Comparison of ENCODE assay signal across 9 cellular contexts in the genomic region with DNA sequence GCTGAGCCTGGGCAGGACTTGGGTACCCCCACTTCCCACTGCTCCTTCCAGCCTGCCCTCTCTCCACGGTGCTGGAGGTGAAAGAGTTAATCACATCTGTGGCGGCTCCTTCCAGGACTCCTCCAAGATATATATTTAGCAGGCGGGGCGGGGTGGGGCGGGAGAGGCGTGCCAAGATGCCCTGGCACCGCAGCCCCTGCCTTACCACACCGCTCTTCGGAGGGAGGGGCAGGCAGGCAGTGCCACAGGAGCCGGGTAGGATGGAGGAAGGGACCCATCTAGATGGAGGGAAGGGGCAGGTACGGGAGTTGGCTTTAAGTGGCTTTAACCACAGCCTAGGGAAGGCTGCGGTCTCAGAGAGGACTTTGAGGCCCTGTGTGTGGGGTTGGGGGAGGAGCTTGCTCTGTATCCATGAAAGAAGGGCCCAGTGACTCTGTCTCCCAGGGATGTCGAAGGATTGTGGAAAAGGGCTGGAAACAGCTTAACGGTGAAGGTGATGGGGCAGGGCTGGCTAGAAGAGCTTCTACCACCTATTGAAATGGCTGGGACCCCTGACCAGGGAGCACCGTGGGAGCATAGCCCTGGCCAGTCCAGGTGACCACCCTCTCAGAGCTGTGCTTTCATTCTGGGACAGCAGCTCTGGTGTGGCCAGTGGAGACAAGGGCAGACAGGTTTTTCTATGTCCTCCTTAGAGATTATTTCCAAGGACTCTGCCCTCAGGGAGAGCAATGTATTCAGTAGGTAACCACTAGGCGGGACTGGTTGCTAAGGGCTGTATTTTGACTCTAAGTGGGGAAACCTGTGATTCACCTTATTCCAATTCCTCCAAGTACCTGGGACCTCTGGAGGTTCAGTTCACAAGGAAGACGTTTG. TPM values are rescaled to one million over a fixed set of nuclear protein-coding genes. Genes with fewer than 3 reads are reported as not detected.
DNase-seq lines count a peak whose midpoint lies in the region; ATAC-seq, FAIRE-seq and TF ChIP-seq lines count a peak whose summit lies in the region.
"Had no signal": no experiment of that assay in that cellular context is flagged by ENCODE, and none has a peak within 500 bp of the region (broad histone marks: within the 10 kb centered on the region; RNA-seq: fewer than 3 reads in every experiment).

No MANE protein-coding gene starts in this region.

- intact Hi-C loops in GM12878 (cut with micrococcal nuclease; ENCODE audit: unreplicated experiment) (no loop called here), HepG2 (cut with micrococcal nuclease; ENCODE audit: unreplicated experiment) (no loop called here)

- SMC1A ChIA-PET in GM12878 (lab: Charles Lee; ENCODE audit: uncharacterized antibody, unreplicated experiment) = interaction anchor here (1.1 to 4.5 kb wide), 15 partner anchors 9 to 151 kb away, joined by 3 to 39 read pairs (median 6); partner anchors contain the start of genes CD300LB and GPR142

- H3K9me3 ChIP-seq in GM12878 (replicated peaks; ENCODE audit: control insufficient read depth, insufficient read depth, low read length) = no peaks in the 10 kb centered on the region
- H3K9me3 ChIP-seq in HepG2 (ENCODE audit: low read length) = no peaks in the 10 kb centered on the region

- H3K27ac ChIP-seq in GM12878 (ENCODE audit: control insufficient read depth, insufficient read depth) (no peak overlapping the region), HepG2 (ENCODE audit: extremely low read length, insufficient read depth, low read length) (no peak overlapping the region)

- H2AFZ ChIP-seq in GM12878 (ENCODE audit: control insufficient read depth, low read depth, low read length) (no peak overlapping the region), HepG2 (ENCODE audit: low read length) (no peak overlapping the region)

- 19% methylated on average over 11 of the region's 17 CpGs for WGBS in GM12878 (ENCODE audit: insufficient coverage, insufficient replicate concordance, low lambda C conversion rate, missing lambda C conversion rate)
- 37% methylated on average over 15 of the region's 17 CpGs for WGBS in HepG2 (ENCODE audit: low lambda C conversion rate)

- FAIRE-seq in GM12878 (lab: Jason Lieb, UNC) (no peak), HepG2 (lab: Jason Lieb, UNC) (no peak)

- TF ChIP-seq RAD21 in GM12878 (IDR thresholded peaks at IDR 0.05; ENCODE audit: insufficient read depth, low read depth, low read length) (no peak), HepG2 (CRISPR knock-in tag; IDR thresholded peaks at IDR 0.05) (no peak)

- CTCF ChIA-PET in GM12878 (lab: Yijun Ruan, JAX) = interaction anchor here (0.7 to 11.5 kb wide), 19 partner anchors 11 to 244 kb away, joined by 3 to 314 read pairs (median 7); partner anchors contain the start of genes CD300LB and GPR142
- CTCF ChIA-PET in HepG2 (lab: Yijun Ruan, JAX; ENCODE audit: low intra/inter-chr PET ratio, low total read pairs) = interaction anchor here (1.1 to 5.0 kb wide), 8 partner anchors 13 to 222 kb away, joined by 3 to 141 read pairs (median 7); partner anchors contain the start of gene GPR142

- H3K4me3 Mint-ChIP-seq in type B pancreatic cell = no peak overlapping the region
- H3K4me3 Mint-ChIP-seq: T-helper 17 cell had no signal

- TF ChIP-seq CTCF in GM12878 (IDR thresholded peaks at IDR 0.05 in 2 of 3, conservative IDR thresholded peaks at IDR 0.05 in 1 of 3; ENCODE audit: control insufficient read depth in 2 of 3, extremely low read depth in 1 of 3, insufficient read depth in 1 of 3, low read depth in 3 of 3, low read length in 3 of 3) = peak in 2 of 3 experiments; percentile 12 to 34; a peak in 2 of 6 replicates
- TF ChIP-seq CTCF in HepG2 (CRISPR knock-in tag; IDR thresholded peaks at IDR 0.05) = peak; percentile 51
- TF ChIP-seq CTCF in type B pancreatic cell (conservative IDR thresholded peaks at IDR 0.05) = no peak

- DNase-seq in NCI-H510A (lab: John Stamatoyannopoulos, UW) = peak; percentile 27
- DNase-seq in NCI-H510A treated with DMSO at 0.1 percent for 48 hours (lab: John Stamatoyannopoulos, UW) = no peak
- DNase-seq in GM12878 (ENCODE audit: low read depth, low spot score) = no peak
- no peak for DNase-seq in HepG2 (ENCODE audit: low spot score)
- no peak for DNase-seq in type B pancreatic cell (ENCODE audit: extremely low spot score, unreplicated experiment)
- DNase-seq in HuH-7 (ENCODE audit: low spot score) = no peak
- no peak for DNase-seq in D341Med (ENCODE audit: low spot score)

- POLR2A ChIA-PET in GM12878 (lab: Charles Lee) (interaction anchor here (0.5 to 1.7 kb wide), 4 partner anchors 31 to 115 kb away, joined by 3 to 10 read pairs (median 4); no protein-coding TSS in a partner anchor), HepG2 (lab: Yijun Ruan, JAX) (interaction anchor here (0.6 to 2.0 kb wide), 4 partner anchors 50 to 99 kb away, joined by 3 to 18 read pairs (median 6); no protein-coding TSS in a partner anchor)

- no peaks in the 10 kb centered on the region for H3K36me3 ChIP-seq in GM12878 (ENCODE audit: control insufficient read depth in 2 of 2, insufficient read depth in 2 of 2, low read length in 1 of 2)
- H3K36me3 ChIP-seq in HepG2 (replicated peaks in 1 of 2; ENCODE audit: control insufficient read depth in 1 of 2, insufficient read depth in 2 of 2, low read length in 2 of 2) = no peaks in the 10 kb centered on the region

- in situ Hi-C loops in GM12878 (cut with MboI) = no loop called here
- in situ Hi-C loops in HepG2 (cut with HindIII; ENCODE audit: extremely low pct_ligation_motif_present, low pct_unique_long_range_greater_than_20kb) = no loop called here

- RAD21 ChIA-PET in GM12878 (lab: Charles Lee; ENCODE audit: unreplicated experiment) = interaction anchor here (0.8 to 3.8 kb wide), 12 partner anchors 11 to 154 kb away, joined by 3 to 45 read pairs (median 8); partner anchors contain the start of genes CD300LB and GPR142

- H3K9ac ChIP-seq in GM12878 (ENCODE audit: control insufficient read depth, insufficient read depth, low read length) (no peak overlapping the region), HepG2 (ENCODE audit: insufficient read depth, low read depth, low read length) (no peak overlapping the region)

- H3K27me3 Mint-ChIP-seq in type B pancreatic cell = peaks cover 11% of the 10 kb centered on the region

- H3K36me3 Mint-ChIP-seq in type B pancreatic cell = no peaks in the 10 kb centered on the region

- H4K20me1 ChIP-seq in GM12878 (ENCODE audit: control insufficient read depth, insufficient read depth) (no peaks in the 10 kb centered on the region), HepG2 (ENCODE audit: insufficient read depth, low read length) (no peaks in the 10 kb centered on the region)

- H3K4me1 ChIP-seq in GM12878 (ENCODE audit: control insufficient read depth, insufficient read depth, low read length) (no peaks in the 10 kb centered on the region), HepG2 (ENCODE audit: insufficient read depth, low read length) (peaks cover 29% of the 10 kb centered on the region)

- H3K4me2 ChIP-seq in GM12878 (ENCODE audit: control insufficient read depth, insufficient read depth) (no peak overlapping the region), HepG2 (ENCODE audit: low read depth, low read length) (peak overlapping the region; percentile 52; the same call in 1 of the 2 replicates)

- BruUV-seq in GM12878 (replicated peaks; lab: Mats Ljungman, UMichigan) (no TSS peak), HepG2 (replicated peaks; lab: Mats Ljungman, UMichigan) (no TSS peak)

- no peaks in the 10 kb centered on the region for H3K9me3 Mint-ChIP-seq in type B pancreatic cell

- H3K27ac Mint-ChIP-seq in type B pancreatic cell = peak overlapping the region; percentile 61
- H3K27ac Mint-ChIP-seq: T-helper 17 cell had no signal

- H3K27me3 ChIP-seq in GM12878 (replicated peaks in 1 of 2; ENCODE audit: control insufficient read depth in 2 of 2, insufficient read depth in 2 of 2, low read length in 1 of 2) (no peaks in the 10 kb centered on the region), HepG2 (ENCODE audit: control insufficient read depth in 1 of 2, insufficient read depth in 2 of 2, low read length in 2 of 2) (0 out of 5 replicates have a peak, but pooled peaks cover 0 to 12% of the 10 kb centered on the region in 2 experiments)

- no peak for TF ChIP-seq POLR2A in GM12878 (IDR thresholded peaks at IDR 0.05; ENCODE audit: low read depth, low read length)
- no peak for TF ChIP-seq POLR2A in HepG2 (IDR thresholded peaks at IDR 0.05; ENCODE audit: insufficient read depth in 1 of 2, low read depth in 2 of 2, low read length in 2 of 2)

- H3K4me3 ChIP-seq in GM12878 (no peak overlapping the region), HepG2 (replicated peaks in 1 of 3; ENCODE audit: insufficient read depth in 1 of 3, low read depth in 2 of 3, low read length in 3 of 3) (no peak overlapping the region; a peak in 1 of 6 replicates)

- TF ChIP-seq EP300 in GM12878 (IDR thresholded peaks at IDR 0.05; ENCODE audit: borderline replicate concordance in 1 of 2, control insufficient read depth in 1 of 2, low read depth in 2 of 2, low read length in 2 of 2) = no peak
- TF ChIP-seq EP300 in HepG2 (IDR thresholded peaks at IDR 0.05; ENCODE audit: low read depth in 2 of 2, low read length in 2 of 2) = no peak
- TF ChIP-seq EP300 in HepG2 (CRISPR knock-in tag; IDR thresholded peaks at IDR 0.05; ENCODE audit: borderline replicate concordance) = no peak

- peaks cover 16% of the 10 kb centered on the region for H3K4me1 Mint-ChIP-seq in type B pancreatic cell (ENCODE audit: unreplicated experiment)
- H3K4me1 Mint-ChIP-seq: T-helper 17 cell had no signal

- no peaks in the 10 kb centered on the region for H3K79me2 ChIP-seq in GM12878 (ENCODE audit: control insufficient read depth, insufficient read depth, low read length)
- no peaks in the 10 kb centered on the region for H3K79me2 ChIP-seq in HepG2 (ENCODE audit: insufficient read depth, low read length)

- ATAC-seq in GM12878 (peak; percentile 11; the same call in 1 of the 3 replicates), HepG2 (peak; percentile 56), HG02970 (IDR thresholded peaks at IDR 0.05; ENCODE audit: low FRiP score, unreplicated experiment) (no peak)

RNA-seq across cellular contexts. Expression of gene GPR142, which starts 13.0 kb away (rescaled TPM):
- total RNA-seq in GM12878 (2013; cell fraction: nucleolus; rRNA removed) = not detected in 2 replicates
- total RNA-seq in GM12878 (2014; rRNA removed) (not detected in 2 replicates), GM12878 (2014; rRNA removed; fragmentation: Illumina TruSeq; extraction: Trizol) (not detected in 2 replicates), GM12878 (2021) (not detected in 2 replicates), HepG2 (2016; rRNA removed; fragmentation: Illumina TruSeq; extraction: Trizol) (not detected in 2 replicates), type B pancreatic cell (ENCODE audit: low replicate concordance) (4.1 and 8.8 TPM in 2 replicates)
- polyA plus RNA-seq in GM12878 (2011; ENCODE audit: low read depth) = not detected
- polyA plus RNA-seq in GM12878 (2011; rRNA removed) (not detected in 2 replicates), GM12878 (2014; fragmentation: Illumina TruSeq; extraction: Trizol) (not detected in 2 replicates), GM12878 (2014; fragmentation: Nextera tagmentation; extraction: Ambion mirVana) (not detected), GM12878 (2014; rRNA removed) (not detected in 2 replicates), GM12878 (2016; fragmentation: Nextera tagmentation; extraction: Ambion mirVana) (not detected), HepG2 (2011; rRNA removed) (not detected in 2 replicates)
- polyA plus RNA-seq in GM12878 (2011; cell fraction: cytosol; rRNA removed) = 0.08 TPM in 1 of 2 replicates, not detected in the other
- polyA plus RNA-seq in GM12878 (2011; cell fraction: nucleus; rRNA removed) = not detected in 2 replicates
- polyA plus RNA-seq in GM12878 (2012) = not detected in 2 replicates
- polyA minus RNA-seq in GM12878 (2011; rRNA and poly(A)+ RNA removed) = not detected in 2 replicates
- not detected in 2 replicates for polyA minus RNA-seq in GM12878 (2011; cell fraction: cytosol; rRNA and poly(A)+ RNA removed)
- not detected in 2 replicates for polyA minus RNA-seq in GM12878 (2011; cell fraction: nucleus; rRNA and poly(A)+ RNA removed)
- not detected in 2 replicates for total RNA-seq in HepG2 (2016; cell fraction: cytosol; rRNA removed; fragmentation: Illumina TruSeq; extraction: Trizol; ENCODE audit: low read depth)
- not detected in 2 replicates for total RNA-seq in HepG2 (2016; cell fraction: insoluble cytoplasmic fraction; rRNA removed; fragmentation: Illumina TruSeq; extraction: Trizol)
- not detected in 2 replicates for total RNA-seq in HepG2 (2016; cell fraction: membrane; rRNA removed; fragmentation: Illumina TruSeq; extraction: Trizol)
- total RNA-seq in HepG2 (2016; cell fraction: nucleus; rRNA removed; fragmentation: Illumina TruSeq; extraction: Trizol) = not detected in 2 replicates
- not detected in 2 replicates for polyA plus RNA-seq in HepG2 (2011; cell fraction: cytosol; rRNA removed)
- polyA plus RNA-seq in HepG2 (2011; cell fraction: nucleus; rRNA removed) = not detected in 2 replicates
- not detected in 2 replicates for polyA plus RNA-seq in HepG2 (2012)
- polyA plus RNA-seq in HepG2 (2016; cell fraction: cytosol; fragmentation: Illumina TruSeq; extraction: Trizol; ENCODE audit: low read depth) = not detected in 2 replicates
- polyA plus RNA-seq in HepG2 (2016; cell fraction: insoluble cytoplasmic fraction; fragmentation: Illumina TruSeq; extraction: Trizol; ENCODE audit: low read depth) = not detected in 2 replicates
- polyA plus RNA-seq in HepG2 (2016; cell fraction: membrane; fragmentation: Illumina TruSeq; extraction: Trizol; ENCODE audit: low read depth) = not detected in 2 replicates
- polyA plus RNA-seq in HepG2 (2016; cell fraction: nucleus; fragmentation: Illumina TruSeq; extraction: Trizol; ENCODE audit: insufficient read depth, low read depth) = not detected in 2 replicates
- not detected in 2 replicates for polyA minus RNA-seq in HepG2 (2011; rRNA and poly(A)+ RNA removed; ENCODE audit: low replicate concordance)
- not detected in 2 replicates for polyA minus RNA-seq in HepG2 (2011; cell fraction: cytosol; rRNA and poly(A)+ RNA removed)
- polyA minus RNA-seq in HepG2 (2011; cell fraction: nucleus; rRNA and poly(A)+ RNA removed) = not detected in 2 replicates
- total RNA-seq: T-helper 17 cell had no signal

RNA-seq across cellular contexts. Expression of gene BTBD17, which starts 18.7 kb away (rescaled TPM):
- not detected in 2 replicates for total RNA-seq in GM12878 (2013; cell fraction: nucleolus; rRNA removed)
- total RNA-seq in GM12878 (2014; rRNA removed) (not detected in 2 replicates), GM12878 (2014; rRNA removed; fragmentation: Illumina TruSeq; extraction: Trizol) (not detected in 2 replicates), GM12878 (2021) (not detected in 2 replicates), HepG2 (2016; rRNA removed; fragmentation: Illumina TruSeq; extraction: Trizol) (not detected in 2 replicates), type B pancreatic cell (ENCODE audit: low replicate concordance) (5.2 and 5.7 TPM in 2 replicates)
- not detected for polyA plus RNA-seq in GM12878 (2011; ENCODE audit: low read depth)
- polyA plus RNA-seq in GM12878 (2011; rRNA removed) (not detected in 2 replicates), GM12878 (2014; fragmentation: Illumina TruSeq; extraction: Trizol) (not detected in 2 replicates), GM12878 (2014; fragmentation: Nextera tagmentation; extraction: Ambion mirVana) (not detected), GM12878 (2014; rRNA removed) (not detected in 2 replicates), GM12878 (2016; fragmentation: Nextera tagmentation; extraction: Ambion mirVana) (not detected), HepG2 (2011; rRNA removed) (not detected in 2 replicates)
- not detected in 2 replicates for polyA plus RNA-seq in GM12878 (2011; cell fraction: cytosol; rRNA removed)
- polyA plus RNA-seq in GM12878 (2011; cell fraction: nucleus; rRNA removed) = not detected in 2 replicates
- not detected in 2 replicates for polyA plus RNA-seq in GM12878 (2012)
- polyA minus RNA-seq in GM12878 (2011; rRNA and poly(A)+ RNA removed) = not detected in 2 replicates
- not detected in 2 replicates for polyA minus RNA-seq in GM12878 (2011; cell fraction: cytosol; rRNA and poly(A)+ RNA removed)
- polyA minus RNA-seq in GM12878 (2011; cell fraction: nucleus; rRNA and poly(A)+ RNA removed) = not detected in 2 replicates
- not detected in 2 replicates for total RNA-seq in HepG2 (2016; cell fraction: cytosol; rRNA removed; fragmentation: Illumina TruSeq; extraction: Trizol; ENCODE audit: low read depth)
- not detected in 2 replicates for total RNA-seq in HepG2 (2016; cell fraction: insoluble cytoplasmic fraction; rRNA removed; fragmentation: Illumina TruSeq; extraction: Trizol)
- not detected in 2 replicates for total RNA-seq in HepG2 (2016; cell fraction: membrane; rRNA removed; fragmentation: Illumina TruSeq; extraction: Trizol)
- total RNA-seq in HepG2 (2016; cell fraction: nucleus; rRNA removed; fragmentation: Illumina TruSeq; extraction: Trizol) = not detected in 2 replicates
- not detected in 2 replicates for polyA plus RNA-seq in HepG2 (2011; cell fraction: cytosol; rRNA removed)
- polyA plus RNA-seq in HepG2 (2011; cell fraction: nucleus; rRNA removed) = 0.09 TPM in 1 of 2 replicates, not detected in the other
- not detected in 2 replicates for polyA plus RNA-seq in HepG2 (2012)
- polyA plus RNA-seq in HepG2 (2016; cell fraction: cytosol; fragmentation: Illumina TruSeq; extraction: Trizol; ENCODE audit: low read depth) = not detected in 2 replicates
- not detected in 2 replicates for polyA plus RNA-seq in HepG2 (2016; cell fraction: insoluble cytoplasmic fraction; fragmentation: Illumina TruSeq; extraction: Trizol; ENCODE audit: low read depth)
- not detected in 2 replicates for polyA plus RNA-seq in HepG2 (2016; cell fraction: membrane; fragmentation: Illumina TruSeq; extraction: Trizol; ENCODE audit: low read depth)
- polyA plus RNA-seq in HepG2 (2016; cell fraction: nucleus; fragmentation: Illumina TruSeq; extraction: Trizol; ENCODE audit: insufficient read depth, low read depth) = not detected in 2 replicates
- not detected in 2 replicates for polyA minus RNA-seq in HepG2 (2011; rRNA and poly(A)+ RNA removed; ENCODE audit: low replicate concordance)
- not detected in 2 replicates for polyA minus RNA-seq in HepG2 (2011; cell fraction: cytosol; rRNA and poly(A)+ RNA removed)
- polyA minus RNA-seq in HepG2 (2011; cell fraction: nucleus; rRNA and poly(A)+ RNA removed) = not detected in 2 replicates
- total RNA-seq: T-helper 17 cell had no signal

RNA-seq across cellular contexts. Expression of gene GPRC5C, which starts 51.6 kb away (rescaled TPM):
- 3.2 and 3.6 TPM in 2 replicates for total RNA-seq in GM12878 (2013; cell fraction: nucleolus; rRNA removed)
- total RNA-seq in GM12878 (2014; rRNA removed) (0.16 and 0.73 TPM in 2 replicates), GM12878 (2014; rRNA removed; fragmentation: Illumina TruSeq; extraction: Trizol) (0.28 and 0.31 TPM in 2 replicates), GM12878 (2021) (0.36 and 0.58 TPM in 2 replicates), HepG2 (2016; rRNA removed; fragmentation: Illumina TruSeq; extraction: Trizol) (44.8 and 85.6 TPM in 2 replicates), type B pancreatic cell (ENCODE audit: low replicate concordance) (52.0 and 64.3 TPM in 2 replicates)
- polyA plus RNA-seq in GM12878 (2011; ENCODE audit: low read depth) = 0.91 TPM
- polyA plus RNA-seq in GM12878 (2011; rRNA removed) (0.26 and 1.3 TPM in 2 replicates), GM12878 (2014; fragmentation: Illumina TruSeq; extraction: Trizol) (0.35 TPM in 1 of 2 replicates, not detected in the other), GM12878 (2014; fragmentation: Nextera tagmentation; extraction: Ambion mirVana) (under 1 TPM in 1 of 2 experiments, not detected in 1; 0.04 TPM), GM12878 (2014; rRNA removed) (0.14 and 0.66 TPM in 2 replicates), GM12878 (2016; fragmentation: Nextera tagmentation; extraction: Ambion mirVana) (under 1 TPM in 1 of 2 experiments, not detected in 1; 0.96 TPM), HepG2 (2011; rRNA removed) (300 and 407 TPM in 2 replicates)
- 1.2 and 1.5 TPM in 2 replicates for polyA plus RNA-seq in GM12878 (2011; cell fraction: cytosol; rRNA removed)
- polyA plus RNA-seq in GM12878 (2011; cell fraction: nucleus; rRNA removed) = 1.7 and 2.8 TPM in 2 replicates
- polyA plus RNA-seq in GM12878 (2012) = 1.9 and 2.1 TPM in 2 replicates
- 0.37 and 1.3 TPM in 2 replicates for polyA minus RNA-seq in GM12878 (2011; rRNA and poly(A)+ RNA removed)
- 0.67 and 1.0 TPM in 2 replicates for polyA minus RNA-seq in GM12878 (2011; cell fraction: cytosol; rRNA and poly(A)+ RNA removed)
- polyA minus RNA-seq in GM12878 (2011; cell fraction: nucleus; rRNA and poly(A)+ RNA removed) = 0.48 and 1.2 TPM in 2 replicates
- total RNA-seq in HepG2 (2016; cell fraction: cytosol; rRNA removed; fragmentation: Illumina TruSeq; extraction: Trizol; ENCODE audit: low read depth) = 30.8 and 32.3 TPM in 2 replicates
- 41.2 and 86.3 TPM in 2 replicates for total RNA-seq in HepG2 (2016; cell fraction: insoluble cytoplasmic fraction; rRNA removed; fragmentation: Illumina TruSeq; extraction: Trizol)
- 50.5 and 55.5 TPM in 2 replicates for total RNA-seq in HepG2 (2016; cell fraction: membrane; rRNA removed; fragmentation: Illumina TruSeq; extraction: Trizol)
- 73.7 and 80.6 TPM in 2 replicates for total RNA-seq in HepG2 (2016; cell fraction: nucleus; rRNA removed; fragmentation: Illumina TruSeq; extraction: Trizol)
- 276 and 424 TPM in 2 replicates for polyA plus RNA-seq in HepG2 (2011; cell fraction: cytosol; rRNA removed)
- polyA plus RNA-seq in HepG2 (2011; cell fraction: nucleus; rRNA removed) = 354 and 357 TPM in 2 replicates
- polyA plus RNA-seq in HepG2 (2012) = 111 and 131 TPM in 2 replicates
- 29.5 and 34.4 TPM in 2 replicates for polyA plus RNA-seq in HepG2 (2016; cell fraction: cytosol; fragmentation: Illumina TruSeq; extraction: Trizol; ENCODE audit: low read depth)
- 42.9 and 43.8 TPM in 2 replicates for polyA plus RNA-seq in HepG2 (2016; cell fraction: insoluble cytoplasmic fraction; fragmentation: Illumina TruSeq; extraction: Trizol; ENCODE audit: low read depth)
- 36.0 and 48.1 TPM in 2 replicates for polyA plus RNA-seq in HepG2 (2016; cell fraction: membrane; fragmentation: Illumina TruSeq; extraction: Trizol; ENCODE audit: low read depth)
- polyA plus RNA-seq in HepG2 (2016; cell fraction: nucleus; fragmentation: Illumina TruSeq; extraction: Trizol; ENCODE audit: insufficient read depth, low read depth) = 131 and 142 TPM in 2 replicates
- polyA minus RNA-seq in HepG2 (2011; rRNA and poly(A)+ RNA removed; ENCODE audit: low replicate concordance) = 39.8 and 712 TPM in 2 replicates
- polyA minus RNA-seq in HepG2 (2011; cell fraction: cytosol; rRNA and poly(A)+ RNA removed) = 209 and 211 TPM in 2 replicates
- polyA minus RNA-seq in HepG2 (2011; cell fraction: nucleus; rRNA and poly(A)+ RNA removed) = 108 and 116 TPM in 2 replicates

RNA-seq across cellular contexts. Expression of gene KIF19, which starts 54.3 kb away (rescaled TPM):
- not detected in 2 replicates for total RNA-seq in GM12878 (2013; cell fraction: nucleolus; rRNA removed)
- total RNA-seq in GM12878 (2014; rRNA removed) (0.06 TPM in 1 of 2 replicates, not detected in the other), GM12878 (2014; rRNA removed; fragmentation: Illumina TruSeq; extraction: Trizol) (not detected in 2 replicates), GM12878 (2021) (not detected in 2 replicates), HepG2 (2016; rRNA removed; fragmentation: Illumina TruSeq; extraction: Trizol) (not detected in 2 replicates), type B pancreatic cell (ENCODE audit: low replicate concordance) (2.0 and 2.9 TPM in 2 replicates)
- not detected for polyA plus RNA-seq in GM12878 (2011; ENCODE audit: low read depth)
- polyA plus RNA-seq in GM12878 (2011; rRNA removed) (0.07 TPM in 1 of 2 replicates, not detected in the other), GM12878 (2014; fragmentation: Illumina TruSeq; extraction: Trizol) (not detected in 2 replicates), GM12878 (2014; fragmentation: Nextera tagmentation; extraction: Ambion mirVana) (not detected), GM12878 (2014; rRNA removed) (0.03 TPM in 1 of 2 replicates, not detected in the other), GM12878 (2016; fragmentation: Nextera tagmentation; extraction: Ambion mirVana) (not detected), HepG2 (2011; rRNA removed) (not detected in 2 replicates)
- polyA plus RNA-seq in GM12878 (2011; cell fraction: cytosol; rRNA removed) = 0.05 and 0.06 TPM in 2 replicates
- polyA plus RNA-seq in GM12878 (2011; cell fraction: nucleus; rRNA removed) = 0.15 and 0.24 TPM in 2 replicates
- polyA plus RNA-seq in GM12878 (2012) = 0.04 and 0.07 TPM in 2 replicates
- 0.15 TPM in 1 of 2 replicates, not detected in the other for polyA minus RNA-seq in GM12878 (2011; rRNA and poly(A)+ RNA removed)
- polyA minus RNA-seq in GM12878 (2011; cell fraction: cytosol; rRNA and poly(A)+ RNA removed) = not detected in 2 replicates
- 0.24 TPM in 1 of 2 replicates, not detected in the other for polyA minus RNA-seq in GM12878 (2011; cell fraction: nucleus; rRNA and poly(A)+ RNA removed)
- total RNA-seq in HepG2 (2016; cell fraction: cytosol; rRNA removed; fragmentation: Illumina TruSeq; extraction: Trizol; ENCODE audit: low read depth) = not detected in 2 replicates
- total RNA-seq in HepG2 (2016; cell fraction: insoluble cytoplasmic fraction; rRNA removed; fragmentation: Illumina TruSeq; extraction: Trizol) = not detected in 2 replicates
- total RNA-seq in HepG2 (2016; cell fraction: membrane; rRNA removed; fragmentation: Illumina TruSeq; extraction: Trizol) = not detected in 2 replicates
- total RNA-seq in HepG2 (2016; cell fraction: nucleus; rRNA removed; fragmentation: Illumina TruSeq; extraction: Trizol) = not detected in 2 replicates
- polyA plus RNA-seq in HepG2 (2011; cell fraction: cytosol; rRNA removed) = not detected in 2 replicates
- polyA plus RNA-seq in HepG2 (2011; cell fraction: nucleus; rRNA removed) = not detected in 2 replicates
- not detected in 2 replicates for polyA plus RNA-seq in HepG2 (2012)
- polyA plus RNA-seq in HepG2 (2016; cell fraction: cytosol; fragmentation: Illumina TruSeq; extraction: Trizol; ENCODE audit: low read depth) = not detected in 2 replicates
- polyA plus RNA-seq in HepG2 (2016; cell fraction: insoluble cytoplasmic fraction; fragmentation: Illumina TruSeq; extraction: Trizol; ENCODE audit: low read depth) = not detected in 2 replicates
- polyA plus RNA-seq in HepG2 (2016; cell fraction: membrane; fragmentation: Illumina TruSeq; extraction: Trizol; ENCODE audit: low read depth) = not detected in 2 replicates
- polyA plus RNA-seq in HepG2 (2016; cell fraction: nucleus; fragmentation: Illumina TruSeq; extraction: Trizol; ENCODE audit: insufficient read depth, low read depth) = not detected in 2 replicates
- not detected in 2 replicates for polyA minus RNA-seq in HepG2 (2011; rRNA and poly(A)+ RNA removed; ENCODE audit: low replicate concordance)
- polyA minus RNA-seq in HepG2 (2011; cell fraction: cytosol; rRNA and poly(A)+ RNA removed) = not detected in 2 replicates
- not detected in 2 replicates for polyA minus RNA-seq in HepG2 (2011; cell fraction: nucleus; rRNA and poly(A)+ RNA removed)

Comparison
In these comparisons a context has a peak if more than half of its experiments do, and no peak if none do; other contexts are left out.
1. RNA of gene GPRC5C, which starts 51.6 kb away (total RNA-seq): 30.8 to 86.3 TPM in HepG2 and 52.0 to 64.3 TPM in type B pancreatic cell; 0.16 to 3.6 TPM in GM12878; every median in the first group is over 4 times any median in the second.